In genomic region chr17:48066656-48067055, GRCh38 we compare ENCODE assay signal across 1 cellular context.
TF ChIP-seq lines count a peak whose summit lies in the region.

No MANE protein-coding gene starts in this region.

TF ChIP-seq in HepG2, 621 proteins besides CTCF, POLR2A, EP300 and RAD21:
- TF ChIP-seq ZUFSP (CRISPR knock-in tag; IDR thresholded peaks at IDR 0.05; ENCODE audit: borderline replicate concordance): no peak
- no peak for TF ChIP-seq ZNF33A (CRISPR knock-in tag; IDR thresholded peaks at IDR 0.05; ENCODE audit: borderline replicate concordance)
- no peak for TF ChIP-seq NAIF1 (CRISPR knock-in tag; IDR thresholded peaks at IDR 0.05; ENCODE audit: borderline replicate concordance)
- TF ChIP-seq PRPF4 (IDR thresholded peaks at IDR 0.05; ENCODE audit: low read depth, low read length, poor library complexity, severe bottlenecking): no peak
- no peak for TF ChIP-seq RARA (CRISPR knock-in tag; IDR thresholded peaks at IDR 0.05)
- TF ChIP-seq SNRNP70 (IDR thresholded peaks at IDR 0.05; ENCODE audit: low read depth, low read length): no peak
- no peak for TF ChIP-seq RXRA (CRISPR knock-in tag; IDR thresholded peaks at IDR 0.05)
- no peak for TF ChIP-seq NR3C1 (CRISPR knock-in tag; IDR thresholded peaks at IDR 0.05)
- TF ChIP-seq ZNF101 (CRISPR knock-in tag; IDR thresholded peaks at IDR 0.05; ENCODE audit: borderline replicate concordance, low read depth): no peak
- peak; percentile 1; the same call in 1 of the 2 replicates for TF ChIP-seq AHDC1 (CRISPR knock-in tag; IDR thresholded peaks at IDR 0.05; ENCODE audit: borderline replicate concordance)
- TF ChIP-seq ETV5 (CRISPR knock-in tag; IDR thresholded peaks at IDR 0.05; ENCODE audit: borderline replicate concordance): no peak
- 0 out of 2 replicates have a peak, but pooled peaks have one; percentile 20 for TF ChIP-seq ZC3H13 (CRISPR knock-in tag; IDR thresholded peaks at IDR 0.05)
- TF ChIP-seq ZBTB14 (CRISPR knock-in tag; IDR thresholded peaks at IDR 0.05): no peak
- TF ChIP-seq ZBTB26 (CRISPR knock-in tag; IDR thresholded peaks at IDR 0.05; ENCODE audit: borderline replicate concordance): no peak
- no peak for TF ChIP-seq ZFP36 (IDR thresholded peaks at IDR 0.05; ENCODE audit: borderline replicate concordance, low read depth, low read length, partially characterized antibody)
- TF ChIP-seq ZNF451 (CRISPR knock-in tag; IDR thresholded peaks at IDR 0.05): no peak
- TF ChIP-seq NRL (CRISPR knock-in tag; IDR thresholded peaks at IDR 0.05; ENCODE audit: borderline replicate concordance): no peak
TF ChIP-seq in HepG2: peak in this region for 2.
